ENCODE assay signal across 11 cellular contexts in genomic region chr3:160980740-160981139, GRCh38.
DNase-seq lines count a peak whose midpoint lies in the region; ATAC-seq and TF ChIP-seq lines count a peak whose summit lies in the region.
"Had no signal": no experiment of that assay in that cellular context is flagged by ENCODE, and none has a peak within 500 bp of the region (broad histone marks: within the 10 kb centered on the region; RNA-seq: fewer than 3 reads in every experiment).

No MANE protein-coding gene starts in this region.

- no peaks in the 10 kb centered on the region for H4K20me1 ChIP-seq in Karpas-422 (ENCODE audit: insufficient read depth, low read depth, low read length)

- H3K9me3 ChIP-seq in Karpas-422 (ENCODE audit: low read length) = no peaks in the 10 kb centered on the region
- H3K9me3 ChIP-seq in CD4-positive, alpha-beta memory T cell (ENCODE audit: control insufficient read depth in 1 of 2, low read length in 2 of 2) = no peaks in the 10 kb centered on the region
- H3K9me3 ChIP-seq: gastrocnemius medialis had no signal

- H3K27me3 ChIP-seq in HL-60 (ENCODE audit: insufficient read depth, poor library complexity, severe bottlenecking) (no peaks in the 10 kb centered on the region), Karpas-422 (ENCODE audit: low read length) (no peaks in the 10 kb centered on the region)
- no peaks in the 10 kb centered on the region for H3K27me3 ChIP-seq in CD4-positive, alpha-beta memory T cell (ENCODE audit: insufficient read depth, low read length)
- H3K27me3 ChIP-seq: gastrocnemius medialis had no signal

- H3K4me3 ChIP-seq in HL-60 (replicated peaks; ENCODE audit: insufficient read depth, low read length) (no peak overlapping the region), Karpas-422 (ENCODE audit: low read length) (no peak overlapping the region)
- no peak overlapping the region for H3K4me3 ChIP-seq in CD4-positive, alpha-beta memory T cell (ENCODE audit: low read length in 2 of 2)
- H3K4me3 ChIP-seq: gastrocnemius medialis had no signal

- no peaks in the 10 kb centered on the region for H3K36me3 Mint-ChIP-seq in activated CD4-positive, alpha-beta T cell treated with anti-CD3 and anti-CD28 coated beads for 36 hours (ENCODE audit: low read depth)
- peaks cover 13% of the 10 kb centered on the region for H3K36me3 Mint-ChIP-seq in stimulated activated memory B cell treated with anti-CD40 and anti-IgM and Interleukin-4, amounts not matched to agents 10 μg/mL and 1 μg/mL and 100 μg/mL, for 72 hours
- H3K36me3 Mint-ChIP-seq in CD4-positive, alpha-beta memory T cell = peaks cover 4 to 7% of the 10 kb centered on the region in 2 donors

- 0 out of 2 replicates have a peak, but pooled peaks cover 3% of the 10 kb centered on the region for H3K9me2 ChIP-seq in Karpas-422 (replicated peaks; ENCODE audit: insufficient read depth, low read length)

- no peak for TF ChIP-seq CTCF in HL-60 (IDR thresholded peaks at IDR 0.05; ENCODE audit: insufficient read depth, low read length)

- POLR2A ChIA-PET in activated CD4-positive, alpha-beta T cell treated with anti-CD3 and anti-CD28 coated beads for 36 hours (lab: Charles Lee) = no interaction called here
- POLR2A ChIA-PET in CD4-positive, alpha-beta memory T cell (lab: Charles Lee; ENCODE audit: partially characterized antibody) = no interaction called here

- no peaks in the 10 kb centered on the region for H3K4me1 ChIP-seq in Karpas-422 (ENCODE audit: low read length)
- H3K4me1 ChIP-seq in CD4-positive, alpha-beta memory T cell (ENCODE audit: insufficient read depth, low read length) = no peaks in the 10 kb centered on the region
- H3K4me1 ChIP-seq: gastrocnemius medialis had no signal

- no peak overlapping the region for H2AFZ ChIP-seq in Karpas-422 (ENCODE audit: low read length)

- no peak for DNase-seq in activated CD4-positive, alpha-beta T cell treated with anti-CD3 and anti-CD28 coated beads for 36 hours
- no peak for DNase-seq in activated CD4-positive, alpha-beta T cell treated with anti-CD3 and anti-CD28 coated beads, Interleukin-2, amount 50 U/mL, for 48 hours
- DNase-seq in HL-60 (ENCODE audit: low read depth in 1 of 2, low spot score in 1 of 2) (no peak), Karpas-422 (no peak)
- no peak for DNase-seq in CD4-positive, alpha-beta memory T cell
- DNase-seq: NCI-H524 had no signal

- H3K36me3 ChIP-seq in Karpas-422 (ENCODE audit: insufficient read depth, low read length) = no peaks in the 10 kb centered on the region
- H3K36me3 ChIP-seq in CD4-positive, alpha-beta memory T cell (ENCODE audit: insufficient read depth, low read length) = no peaks in the 10 kb centered on the region
- H3K36me3 ChIP-seq: gastrocnemius medialis had no signal

- peaks cover 12% of the 10 kb centered on the region for H3K9me3 Mint-ChIP-seq in activated CD4-positive, alpha-beta T cell treated with anti-CD3 and anti-CD28 coated beads for 36 hours (ENCODE audit: low read depth)
- peaks cover 4% of the 10 kb centered on the region for H3K9me3 Mint-ChIP-seq in stimulated activated memory B cell treated with anti-CD40 and anti-IgM and Interleukin-4, amounts not matched to agents 10 μg/mL and 1 μg/mL and 100 μg/mL, for 72 hours
- peaks cover 0 to 37% (median 21%) of the 10 kb centered on the region in 8 donors for H3K9me3 Mint-ChIP-seq in CD4-positive, alpha-beta memory T cell

- no peaks in the 10 kb centered on the region for H3K79me2 ChIP-seq in Karpas-422 (ENCODE audit: low read length)

- CTCF ChIA-PET in activated CD4-positive, alpha-beta T cell treated with anti-CD3 and anti-CD28 coated beads for 36 hours (lab: Charles Lee) = no interaction called here
- CTCF ChIA-PET in CD4-positive, alpha-beta memory T cell (lab: Charles Lee; ENCODE audit: partially characterized antibody) = no interaction called here

- H3K4me1 Mint-ChIP-seq in activated CD4-positive, alpha-beta T cell treated with anti-CD3 and anti-CD28 coated beads for 36 hours = peaks cover 9% of the 10 kb centered on the region
- H3K4me1 Mint-ChIP-seq in stimulated activated memory B cell treated with anti-CD40 and anti-IgM and Interleukin-4, amounts not matched to agents 10 μg/mL and 1 μg/mL and 100 μg/mL, for 72 hours = peaks cover 24% of the 10 kb centered on the region
- no peaks in the 10 kb centered on the region for H3K4me1 Mint-ChIP-seq in CD4-positive, alpha-beta memory T cell

- no peak overlapping the region for H3K4me3 Mint-ChIP-seq in activated CD4-positive, alpha-beta T cell treated with anti-CD3 and anti-CD28 coated beads for 36 hours
- H3K4me3 Mint-ChIP-seq in stimulated activated memory B cell treated with anti-CD40 and anti-IgM and Interleukin-4, amounts not matched to agents 10 μg/mL and 1 μg/mL and 100 μg/mL, for 72 hours = no peak overlapping the region
- H3K4me3 Mint-ChIP-seq in CD4-positive, alpha-beta memory T cell = no peak overlapping the region

- peak; percentile 77 for ATAC-seq in activated CD4-positive, alpha-beta T cell treated with anti-CD3 and anti-CD28 coated beads for 36 hours
- peak; percentile 73 for ATAC-seq in HG02798 (IDR thresholded peaks at IDR 0.05; ENCODE audit: poor library complexity, unreplicated experiment)
- ATAC-seq in stimulated activated memory B cell treated with anti-CD40 and anti-IgM and Interleukin-4, amounts not matched to agents 10 μg/mL and 1 μg/mL and 100 μg/mL, for 72 hours = peak; percentile 54
- ATAC-seq in HG02763 (IDR thresholded peaks at IDR 0.05; ENCODE audit: unreplicated experiment) = no peak

- H3K27ac ChIP-seq in HL-60 (replicated peaks) (peak overlapping the region; percentile 53), Karpas-422 (ENCODE audit: low read length) (no peak overlapping the region)
- no peak overlapping the region for H3K27ac ChIP-seq in CD4-positive, alpha-beta memory T cell (ENCODE audit: low read depth, low read length)
- H3K27ac ChIP-seq: 22Rv1, gastrocnemius medialis had no signal

- no peak overlapping the region for H3K4me2 ChIP-seq in Karpas-422 (ENCODE audit: low read depth, low read length, poor library complexity, severe bottlenecking)

- no peak overlapping the region for H3K9ac ChIP-seq in Karpas-422 (ENCODE audit: low read length)

- intact Hi-C loops in activated CD4-positive, alpha-beta T cell treated with anti-CD3 and anti-CD28 coated beads for 36 hours (cut with DNase I, micrococcal nuclease) = no loop called here
- intact Hi-C loops in CD4-positive, alpha-beta memory T cell (cut with micrococcal nuclease) = no loop called here

- H3K27ac Mint-ChIP-seq in activated CD4-positive, alpha-beta T cell treated with anti-CD3 and anti-CD28 coated beads for 36 hours = no peak overlapping the region
- H3K27ac Mint-ChIP-seq in stimulated activated memory B cell treated with anti-CD40 and anti-IgM and Interleukin-4, amounts not matched to agents 10 μg/mL and 1 μg/mL and 100 μg/mL, for 72 hours = peak overlapping the region; percentile 14
- no peak overlapping the region for H3K27ac Mint-ChIP-seq in CD4-positive, alpha-beta memory T cell

- no peaks in the 10 kb centered on the region for H3K27me3 Mint-ChIP-seq in activated CD4-positive, alpha-beta T cell treated with anti-CD3 and anti-CD28 coated beads for 36 hours
- no peaks in the 10 kb centered on the region for H3K27me3 Mint-ChIP-seq in stimulated activated memory B cell treated with anti-CD40 and anti-IgM and Interleukin-4, amounts not matched to agents 10 μg/mL and 1 μg/mL and 100 μg/mL, for 72 hours
- no peaks in the 10 kb centered on the region for H3K27me3 Mint-ChIP-seq in CD4-positive, alpha-beta memory T cell
